Comparison of ENCODE assay signal across 1 cellular context in the genomic region with DNA sequence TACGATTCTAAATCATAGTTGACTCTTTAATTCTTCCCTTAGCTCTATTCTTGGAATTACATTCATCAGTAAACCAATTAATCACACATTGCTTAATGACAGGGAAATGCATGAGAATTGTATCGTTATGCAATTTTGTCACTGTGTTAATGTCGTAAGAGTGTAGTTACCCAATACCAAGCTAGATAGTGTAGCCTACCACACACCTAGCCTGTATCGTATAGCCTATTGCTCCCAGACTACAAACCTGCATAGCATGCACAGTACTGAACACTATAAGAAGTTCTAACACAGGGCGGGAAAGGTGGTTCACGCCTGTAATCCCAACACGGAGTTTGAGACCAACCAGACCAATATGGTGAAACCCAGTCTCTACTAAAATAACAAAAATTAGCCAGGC.
TF ChIP-seq lines count a peak whose summit lies in the region.

No MANE protein-coding gene starts in this region.

TF ChIP-seq in SK-N-SH, 30 proteins besides CTCF, POLR2A, EP300 and RAD21:
- TF ChIP-seq RFX5 (IDR thresholded peaks at IDR 0.05; ENCODE audit: low read length) (no peak), FOXM1 (IDR thresholded peaks at IDR 0.05; ENCODE audit: low read depth) (no peak), FOSL2 (IDR thresholded peaks at IDR 0.05; ENCODE audit: borderline replicate concordance, low read depth) (no peak), RXRA (IDR thresholded peaks at IDR 0.05; ENCODE audit: borderline replicate concordance, low read depth) (no peak), TAF1 (IDR thresholded peaks at IDR 0.05; ENCODE audit: borderline replicate concordance, low read depth, low read length) (no peak), FOXJ3 (CRISPR knock-in tag; IDR thresholded peaks at IDR 0.05) (no peak), SMC3 (IDR thresholded peaks at IDR 0.05; ENCODE audit: low read depth, low read length) (no peak), MEF2A (IDR thresholded peaks at IDR 0.05; ENCODE audit: borderline replicate concordance, low read depth) (no peak), CHD2 (IDR thresholded peaks at IDR 0.05; ENCODE audit: low read length, partially characterized antibody) (no peak), JUND (IDR thresholded peaks at IDR 0.05) (no peak), POLR2AphosphoS5 (IDR thresholded peaks at IDR 0.05; ENCODE audit: low read depth, low read length) (no peak), YY1 (IDR thresholded peaks at IDR 0.05; ENCODE audit: low read depth) (no peak), RCOR1 (IDR thresholded peaks at IDR 0.05; ENCODE audit: low read length) (no peak), GABPA (IDR thresholded peaks at IDR 0.05; ENCODE audit: low read depth) (no peak), SIN3A (IDR thresholded peaks at IDR 0.05; ENCODE audit: borderline replicate concordance, low read depth, low read length) (no peak)
- TF ChIP-seq, protein P1, sequence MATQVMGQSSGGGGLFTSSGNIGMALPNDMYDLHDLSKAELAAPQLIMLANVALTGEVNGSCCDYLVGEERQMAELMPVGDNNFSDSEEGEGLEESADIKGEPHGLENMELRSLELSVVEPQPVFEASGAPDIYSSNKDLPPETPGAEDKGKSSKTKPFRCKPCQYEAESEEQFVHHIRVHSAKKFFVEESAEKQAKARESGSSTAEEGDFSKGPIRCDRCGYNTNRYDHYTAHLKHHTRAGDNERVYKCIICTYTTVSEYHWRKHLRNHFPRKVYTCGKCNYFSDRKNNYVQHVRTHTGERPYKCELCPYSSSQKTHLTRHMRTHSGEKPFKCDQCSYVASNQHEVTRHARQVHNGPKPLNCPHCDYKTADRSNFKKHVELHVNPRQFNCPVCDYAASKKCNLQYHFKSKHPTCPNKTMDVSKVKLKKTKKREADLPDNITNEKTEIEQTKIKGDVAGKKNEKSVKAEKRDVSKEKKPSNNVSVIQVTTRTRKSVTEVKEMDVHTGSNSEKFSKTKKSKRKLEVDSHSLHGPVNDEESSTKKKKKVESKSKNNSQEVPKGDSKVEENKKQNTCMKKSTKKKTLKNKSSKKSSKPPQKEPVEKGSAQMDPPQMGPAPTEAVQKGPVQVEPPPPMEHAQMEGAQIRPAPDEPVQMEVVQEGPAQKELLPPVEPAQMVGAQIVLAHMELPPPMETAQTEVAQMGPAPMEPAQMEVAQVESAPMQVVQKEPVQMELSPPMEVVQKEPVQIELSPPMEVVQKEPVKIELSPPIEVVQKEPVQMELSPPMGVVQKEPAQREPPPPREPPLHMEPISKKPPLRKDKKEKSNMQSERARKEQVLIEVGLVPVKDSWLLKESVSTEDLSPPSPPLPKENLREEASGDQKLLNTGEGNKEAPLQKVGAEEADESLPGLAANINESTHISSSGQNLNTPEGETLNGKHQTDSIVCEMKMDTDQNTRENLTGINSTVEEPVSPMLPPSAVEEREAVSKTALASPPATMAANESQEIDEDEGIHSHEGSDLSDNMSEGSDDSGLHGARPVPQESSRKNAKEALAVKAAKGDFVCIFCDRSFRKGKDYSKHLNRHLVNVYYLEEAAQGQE (IDR thresholded peaks at IDR 0.05; ENCODE audit: low read depth, low read length) = no peak
- TF ChIP-seq, protein P2, sequence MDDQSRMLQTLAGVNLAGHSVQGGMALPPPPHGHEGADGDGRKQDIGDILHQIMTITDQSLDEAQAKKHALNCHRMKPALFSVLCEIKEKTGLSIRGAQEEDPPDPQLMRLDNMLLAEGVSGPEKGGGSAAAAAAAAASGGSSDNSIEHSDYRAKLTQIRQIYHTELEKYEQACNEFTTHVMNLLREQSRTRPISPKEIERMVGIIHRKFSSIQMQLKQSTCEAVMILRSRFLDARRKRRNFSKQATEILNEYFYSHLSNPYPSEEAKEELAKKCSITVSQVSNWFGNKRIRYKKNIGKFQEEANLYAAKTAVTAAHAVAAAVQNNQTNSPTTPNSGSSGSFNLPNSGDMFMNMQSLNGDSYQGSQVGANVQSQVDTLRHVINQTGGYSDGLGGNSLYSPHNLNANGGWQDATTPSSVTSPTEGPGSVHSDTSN (IDR thresholded peaks at IDR 0.05) = no peak
- TF ChIP-seq, protein P3, sequence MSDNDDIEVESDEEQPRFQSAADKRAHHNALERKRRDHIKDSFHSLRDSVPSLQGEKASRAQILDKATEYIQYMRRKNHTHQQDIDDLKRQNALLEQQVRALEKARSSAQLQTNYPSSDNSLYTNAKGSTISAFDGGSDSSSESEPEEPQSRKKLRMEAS (IDR thresholded peaks at IDR 0.05; ENCODE audit: low read depth) = no peak
